ENCODE assay signal across 1 cellular context in the genomic region with DNA sequence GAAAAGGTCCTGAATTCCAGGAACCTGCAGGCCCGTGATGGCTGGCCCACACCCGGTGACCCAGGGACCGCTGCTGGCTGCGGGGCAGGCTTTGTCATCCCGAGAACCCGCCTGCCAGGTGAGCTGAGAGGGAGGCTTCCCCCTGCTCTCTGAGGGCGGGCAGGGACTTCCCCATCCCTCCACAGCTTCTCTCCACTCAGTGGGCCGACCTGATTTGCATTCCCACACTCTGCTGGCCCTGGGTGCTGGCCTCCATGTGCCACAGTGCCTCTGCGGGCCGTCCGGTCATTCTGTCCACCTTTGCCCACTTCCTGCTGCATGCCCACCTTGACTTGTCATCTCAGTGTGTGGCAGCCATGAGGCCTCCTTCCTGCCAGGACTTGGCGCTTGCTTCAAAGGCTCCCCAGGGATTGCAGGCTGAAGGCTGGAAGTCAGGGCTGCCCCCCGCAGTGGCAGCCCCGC.
TF ChIP-seq lines count a peak whose summit lies in the region.

No MANE protein-coding gene starts in this region.

TF ChIP-seq in HCT116, 20 proteins besides CTCF, POLR2A, EP300 and RAD21:
- TF ChIP-seq ELF1 (IDR thresholded peaks at IDR 0.05; ENCODE audit: borderline replicate concordance, low read depth) (no peak), SRF (IDR thresholded peaks at IDR 0.05; ENCODE audit: low read depth) (no peak), SP1 (IDR thresholded peaks at IDR 0.05; ENCODE audit: low read depth) (no peak), EGR1 (IDR thresholded peaks at IDR 0.05; ENCODE audit: low read depth) (no peak), EZH2phosphoT487 (IDR thresholded peaks at IDR 0.05; ENCODE audit: borderline replicate concordance) (no peak), TCF7L2 (IDR thresholded peaks at IDR 0.05; ENCODE audit: borderline replicate concordance, extremely low read depth, insufficient read depth, insufficient read length) (no peak), ZBTB33 (IDR thresholded peaks at IDR 0.05; ENCODE audit: extremely low read depth, insufficient replicate concordance, low read length) (no peak), ZNF274 (IDR thresholded peaks at IDR 0.05; ENCODE audit: low read depth, low read length) (no peak), FOSL1 (IDR thresholded peaks at IDR 0.05; ENCODE audit: low read depth) (no peak), SIN3A (IDR thresholded peaks at IDR 0.05; ENCODE audit: low read depth) (no peak), REST (IDR thresholded peaks at IDR 0.05; ENCODE audit: low read depth) (no peak), POLR2AphosphoS5 (IDR thresholded peaks at IDR 0.05; ENCODE audit: low read depth, low read length) (no peak), CEBPB (IDR thresholded peaks at IDR 0.05; ENCODE audit: low read depth) (no peak)
- TF ChIP-seq, protein P1, sequence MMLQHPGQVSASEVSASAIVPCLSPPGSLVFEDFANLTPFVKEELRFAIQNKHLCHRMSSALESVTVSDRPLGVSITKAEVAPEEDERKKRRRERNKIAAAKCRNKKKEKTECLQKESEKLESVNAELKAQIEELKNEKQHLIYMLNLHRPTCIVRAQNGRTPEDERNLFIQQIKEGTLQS (IDR thresholded peaks at IDR 0.05) = no peak
